Comparison of ENCODE assay signal across 26 cellular contexts in genomic region chr17:1440921-1441320, GRCh38.
"Had no signal": no experiment of that assay in that cellular context is flagged by ENCODE, and none has a peak within 500 bp of the region (broad histone marks: within the 10 kb centered on the region; RNA-seq: fewer than 3 reads in every experiment).

No MANE protein-coding gene starts in this region.

- H3K4me3 ChIP-seq: adrenal gland, body of pancreas, breast epithelium, SK-N-MC had no signal

- H3K27me3 ChIP-seq: adrenal gland, body of pancreas, breast epithelium had no signal

- H3K9me3 ChIP-seq: adrenal gland, body of pancreas, breast epithelium had no signal

- DNase-seq: activated CD4-positive, alpha-beta memory T cell treated with anti-CD3 and anti-CD28 coated beads for 36 hours; activated CD4-positive, alpha-beta T cell treated with anti-CD3 and anti-CD28 coated beads for 36 hours; activated CD4-positive, alpha-beta T cell treated with anti-CD3 and anti-CD28 coated beads, Interleukin-2, amount 50 U/mL, for 1 hour; activated CD8-positive, alpha-beta memory T cell treated with anti-CD3 and anti-CD28 coated beads, Interleukin-2, amount 50 U/mL, for 4 hours; activated gamma-delta T cell treated with Interleukin-2 at 50 U/mL for 16 hours; activated naive CD4-positive, alpha-beta T cell treated with anti-CD3 and anti-CD28 coated beads for 36 hours; activated T-cell treated with anti-CD3 and anti-CD28 coated beads for 4 hours; activated T-cell treated with anti-CD3 and anti-CD28 coated beads, Interleukin-2, amount 50 U/mL, for 4 hours; body of pancreas; Karpas-422; NCI-H1105; NCI-H1417 treated with DMSO at 0.1 percent for 48 hours; NCI-H1694; NCI-H1930; NCI-H345; NCI-H510A; NCI-H526; NCI-H748 treated with DMSO at 0.1 percent for 48 hours; NK-92 treated with Interleukin-12 subunit alpha and Interleukin-12 subunit beta, amount 100 ng/mL, for 24 hours; PC-3; Right ventricle myocardium superior had no signal

- H3K27ac ChIP-seq: body of pancreas, breast epithelium, SK-N-MC had no signal

- H3K36me3 ChIP-seq: breast epithelium had no signal

- H3K4me1 ChIP-seq: body of pancreas, breast epithelium had no signal

- ATAC-seq: activated CD4-positive, alpha-beta T cell treated with anti-CD3 and anti-CD28 coated beads for 36 hours; activated CD4-positive, CD25-positive, alpha-beta regulatory T cell treated with anti-CD3 and anti-CD28 coated beads, Interleukin-2, amount 50 U/mL, for 24 hours; activated naive CD4-positive, alpha-beta T cell treated with anti-CD3 and anti-CD28 coated beads, Interleukin-2, amount 50 U/mL, for 72 hours; activated T-cell treated with anti-CD3 and anti-CD28 coated beads, Interleukin-2, amount 50 U/mL, for 4 hours; body of pancreas; PC-3 had no signal
